8 cellular contexts compared by ENCODE assay signal in genomic region chr19:53192771-53193533, GRCh38. TPM values are rescaled to one million over a fixed set of nuclear protein-coding genes. Genes with fewer than 3 reads are reported as not detected.
A peak's percentile ranks its signal among the peaks of the same experiment; 100 is the strongest.
DNase-seq lines count a peak whose midpoint lies in the region; ATAC-seq and TF ChIP-seq lines count a peak whose summit lies in the region.

Gene ZNF665, minus strand, starts transcription at chr19:53193358. Its CDS starts 10,460 bp downstream, at chr19:53182898.

- no peak within 1 kb of the TSS for H3K23ac ChIP-seq in mesenchymal stem cell (ENCODE audit: low read length in 2 of 2)

- DNase-seq in NK-92 (lab: John Stamatoyannopoulos, UW; ENCODE audit: unreplicated experiment) = peak; percentile 31
- DNase-seq in NK-92 treated with Interleukin-12 subunit alpha and Interleukin-12 subunit beta, amount 100 ng/mL, for 24 hours (lab: John Stamatoyannopoulos, UW) = no peak
- DNase-seq in NCI-H526 treated with DMSO at 0.1 percent for 48 hours (lab: John Stamatoyannopoulos, UW) = peak; percentile 10
- DNase-seq in activated CD8-positive, alpha-beta memory T cell treated with anti-CD3 and anti-CD28 coated beads, Interleukin-2, amount 50 U/mL, for 1 hour (ENCODE audit: extremely low read depth) = peak; percentile 24
- DNase-seq in endodermal cell = peak; percentile 95
- DNase-seq in mesenchymal stem cell = peak; percentile 81
- DNase-seq in stimulated activated CD4-positive, alpha-beta T cell treated with anti-CD3 and anti-CD28 coated beads, TNF-alpha, amount 100 ng/mL, for 24 hours (ENCODE audit: low read depth in 3 of 3) = peak; percentile 56 to 80 (median 63)

- 4 to 8% methylated on average over 27 to 53 of the region's 53 CpGs for WGBS in endodermal cell (ENCODE audit: insufficient coverage in 1 of 2, insufficient read length in 1 of 2), 2 experiments
- 2% methylated on average over 46 of the region's 53 CpGs for WGBS in mesenchymal stem cell

- H3K14ac ChIP-seq in mesenchymal stem cell (ENCODE audit: low read length in 2 of 2) = peak within 1 kb of the TSS in 1 of 2 experiments; percentile 26

- H2BK15ac ChIP-seq in mesenchymal stem cell (ENCODE audit: low read depth, poor library complexity, severe bottlenecking) = no peak within 1 kb of the TSS

- H3K4me1 Mint-ChIP-seq in endodermal cell = peaks cover 10% of the 10 kb centered on the region

- H2AFZ ChIP-seq in mesenchymal stem cell (ENCODE audit: low read depth, low read length) = peak within 1 kb of the TSS; percentile 80

- H3K36me3 ChIP-seq in endodermal cell (ENCODE audit: control insufficient read depth, insufficient read depth, low read length) (peaks cover 7% of the 10 kb centered on the region), mesenchymal stem cell (ENCODE audit: control insufficient read depth in 1 of 2, insufficient read depth in 2 of 2, low read depth in 1 of 2, low read length in 2 of 2) (peaks cover 10 to 12% of the 10 kb centered on the region in 2 experiments)

- H3K27me3 Mint-ChIP-seq in endodermal cell (ENCODE audit: insufficient read depth) = peaks cover 16% of the 10 kb centered on the region

- H3K9me3 Mint-ChIP-seq in endodermal cell = peaks cover 12% of the 10 kb centered on the region

- peaks cover 3% of the 10 kb centered on the region for H3K79me1 ChIP-seq in mesenchymal stem cell (replicated peaks; ENCODE audit: low read length, poor library complexity, severe bottlenecking)

- no peak within 1 kb of the TSS for H2BK120ac ChIP-seq in mesenchymal stem cell (ENCODE audit: low read depth, low read length)

- TF ChIP-seq CTCF in endodermal cell (conservative IDR thresholded peaks at IDR 0.05) = no peak

- no peak within 1 kb of the TSS for H2BK12ac ChIP-seq in mesenchymal stem cell (ENCODE audit: low read length in 2 of 2)

- H3K27ac Mint-ChIP-seq in endodermal cell = peak within 1 kb of the TSS; percentile 91

- no peak within 1 kb of the TSS for H3K27ac ChIP-seq in endodermal cell (ENCODE audit: low read depth, low read length)
- H3K27ac ChIP-seq in mesenchymal stem cell (ENCODE audit: low read length, poor library complexity, severe bottlenecking) = peak within 1 kb of the TSS; percentile 62

- peak within 1 kb of the TSS; percentile 54 to 77 for H3K18ac ChIP-seq in mesenchymal stem cell (ENCODE audit: low read depth in 1 of 2, low read length in 2 of 2)

- H3K9ac ChIP-seq in endodermal cell (ENCODE audit: extremely low read depth, low read length, poor library complexity, severe bottlenecking) = peak within 1 kb of the TSS; percentile 80
- H3K9ac ChIP-seq in mesenchymal stem cell (ENCODE audit: low read length) = peak within 1 kb of the TSS; percentile 98

- H3K9me3 ChIP-seq in endodermal cell (ENCODE audit: control insufficient read depth, low read length) = peaks cover 18% of the 10 kb centered on the region
- no peaks in the 10 kb centered on the region for H3K9me3 ChIP-seq in mesenchymal stem cell (ENCODE audit: control insufficient read depth, low read length)

- no peaks in the 10 kb centered on the region for H3K27me3 ChIP-seq in endodermal cell (ENCODE audit: control insufficient read depth, insufficient read depth, low read length, poor library complexity, severe bottlenecking)
- H3K27me3 ChIP-seq in mesenchymal stem cell (ENCODE audit: control insufficient read depth in 1 of 2, insufficient read depth in 1 of 2, low read length in 2 of 2) = no peaks in the 10 kb centered on the region

- H3K4ac ChIP-seq in mesenchymal stem cell (ENCODE audit: low read depth in 1 of 2, low read length in 2 of 2) = peak within 1 kb of the TSS; percentile 25 to 32

- peaks cover 27% of the 10 kb centered on the region for H3K36me3 Mint-ChIP-seq in endodermal cell (ENCODE audit: low read depth)

- peak within 1 kb of the TSS; percentile 66 for H4K8ac ChIP-seq in mesenchymal stem cell (ENCODE audit: low read length)

- H3K4me3 ChIP-seq in endodermal cell (ENCODE audit: low read length) (peak within 1 kb of the TSS; percentile 95), mesenchymal stem cell (ENCODE audit: insufficient read depth in 1 of 2, low read depth in 1 of 2, low read length in 2 of 2) (peak within 1 kb of the TSS; percentile 68 to 96)

- no peaks in the 10 kb centered on the region for H3K4me1 ChIP-seq in endodermal cell (ENCODE audit: control insufficient read depth, insufficient read depth, low read length)
- H3K4me1 ChIP-seq in mesenchymal stem cell (ENCODE audit: control insufficient read depth, insufficient read depth, low read depth, low read length) = peaks cover 10% of the 10 kb centered on the region

- H3K4me2 ChIP-seq in mesenchymal stem cell (ENCODE audit: low read length, poor library complexity, severe bottlenecking) = peak within 1 kb of the TSS; percentile 87

- H2AK5ac ChIP-seq in mesenchymal stem cell (ENCODE audit: low read length, severe bottlenecking) = no peak within 1 kb of the TSS

- peak within 1 kb of the TSS; percentile 25 for H4K91ac ChIP-seq in mesenchymal stem cell (ENCODE audit: low read length)

- H2BK5ac ChIP-seq in mesenchymal stem cell (ENCODE audit: low read depth, low read length, poor library complexity, severe bottlenecking) = no peak within 1 kb of the TSS

- no peak for ATAC-seq in HG02938 (IDR thresholded peaks at IDR 0.05; ENCODE audit: unreplicated experiment)

- peak within 1 kb of the TSS; percentile 90 for H3K4me3 Mint-ChIP-seq in endodermal cell

RNA-seq across cellular contexts. Expression of gene ZNF665, which starts in this region (rescaled TPM):
- 1 to 10 TPM; 7.6 to 8.6 TPM for total RNA-seq in endodermal cell
- 5.8 TPM for polyA plus RNA-seq in endodermal cell (2013, experiment 1 of 2)
- polyA plus RNA-seq in endodermal cell (2013, experiment 2 of 2) = 4.8 TPM
- 1.8 TPM for polyA plus RNA-seq in mesenchymal stem cell (2013, experiment 1 of 2)
- polyA plus RNA-seq in mesenchymal stem cell (2013, experiment 2 of 2) = 1.4 TPM
